15 cellular contexts compared by ENCODE assay signal in genomic region chr20:34578521-34579147, GRCh38. TPM values are rescaled to one million over a fixed set of nuclear protein-coding genes. Genes with fewer than 3 reads are reported as not detected.
A peak's percentile ranks its signal among the peaks of the same experiment; 100 is the strongest.
DNase-seq lines count a peak whose midpoint lies in the region; ATAC-seq and TF ChIP-seq lines count a peak whose summit lies in the region.
"Had no signal": no experiment of that assay in that cellular context is flagged by ENCODE, and none has a peak within 500 bp of the region (broad histone marks: within the 10 kb centered on the region; RNA-seq: fewer than 3 reads in every experiment).

No MANE protein-coding gene starts in this region.

- TF ChIP-seq RAD21 in liver (IDR thresholded peaks at IDR 0.05) = no peak

- 81% methylated on average over 9 of the region's 9 CpGs for WGBS in liver

- H3K27ac ChIP-seq in RWPE2 (ENCODE audit: poor library complexity, severe bottlenecking) (peak overlapping the region; percentile 18), cingulate gyrus (ENCODE audit: low read depth, low read length) (peak overlapping the region; percentile 22), liver (ENCODE audit: low read depth in 1 of 2, low read length in 2 of 2) (no peak overlapping the region)
- H3K27ac ChIP-seq: hepatocyte, lower lobe of right lung had no signal

- H3K9me3 Mint-ChIP-seq in stimulated activated memory B cell treated with anti-CD40 and anti-IgM and Interleukin-4, amounts not matched to agents 10 μg/mL and 1 μg/mL and 100 μg/mL, for 72 hours = peaks cover 5% of the 10 kb centered on the region
- H3K9me3 Mint-ChIP-seq: activated CD4-positive, alpha-beta memory T cell treated with anti-CD3 and anti-CD28 coated beads, Interleukin-2, amount 10 ng/mL, durations not matched to agents 7 days and 5 days; CD8-positive, alpha-beta memory T cell had no signal

- H3K4me3 ChIP-seq in RWPE2 (ENCODE audit: severe bottlenecking) = no peak overlapping the region
- H3K4me3 ChIP-seq in liver (ENCODE audit: low read depth in 1 of 3, low read length in 3 of 3) = no peak overlapping the region
- H3K4me3 ChIP-seq: hepatocyte, lower lobe of right lung had no signal

- DNase-seq in RWPE2 (ENCODE audit: low spot score) (peak; percentile 50), HK-2 (ENCODE audit: unreplicated experiment) (no peak), 8988T (no peak)
- DNase-seq: activated CD4-positive, alpha-beta memory T cell treated with anti-CD3 and anti-CD28 coated beads, Interleukin-2, amount 10 ng/mL, durations not matched to agents 7 days and 5 days; CD8-positive, alpha-beta memory T cell; GDM1; Karpas-422; lower lobe of right lung; RPMI8226; T-helper 9 cell had no signal

- TF ChIP-seq CTCF in RWPE2 (IDR thresholded peaks at IDR 0.05; ENCODE audit: poor library complexity, severe bottlenecking) (no peak), liver (IDR thresholded peaks at IDR 0.05; ENCODE audit: low read depth, low read length, missing input control) (no peak)

- H3K27me3 Mint-ChIP-seq in stimulated activated memory B cell treated with anti-CD40 and anti-IgM and Interleukin-4, amounts not matched to agents 10 μg/mL and 1 μg/mL and 100 μg/mL, for 72 hours = no peaks in the 10 kb centered on the region
- H3K27me3 Mint-ChIP-seq: activated CD4-positive, alpha-beta memory T cell treated with anti-CD3 and anti-CD28 coated beads, Interleukin-2, amount 10 ng/mL, durations not matched to agents 7 days and 5 days; CD8-positive, alpha-beta memory T cell had no signal

- no peak overlapping the region for H3K4me3 Mint-ChIP-seq in stimulated activated memory B cell treated with anti-CD40 and anti-IgM and Interleukin-4, amounts not matched to agents 10 μg/mL and 1 μg/mL and 100 μg/mL, for 72 hours
- H3K4me3 Mint-ChIP-seq: activated CD4-positive, alpha-beta memory T cell treated with anti-CD3 and anti-CD28 coated beads, Interleukin-2, amount 10 ng/mL, durations not matched to agents 7 days and 5 days had no signal

- H3K4me1 ChIP-seq in RWPE2 (ENCODE audit: insufficient read depth, poor library complexity, severe bottlenecking) (peaks cover 18% of the 10 kb centered on the region), liver (ENCODE audit: control insufficient read depth in 4 of 4, insufficient read depth in 4 of 4, low read length in 3 of 4) (no peaks in the 10 kb centered on the region)

- H3K4me1 Mint-ChIP-seq in stimulated activated memory B cell treated with anti-CD40 and anti-IgM and Interleukin-4, amounts not matched to agents 10 μg/mL and 1 μg/mL and 100 μg/mL, for 72 hours = peaks cover 22% of the 10 kb centered on the region

- H3K36me3 Mint-ChIP-seq in stimulated activated memory B cell treated with anti-CD40 and anti-IgM and Interleukin-4, amounts not matched to agents 10 μg/mL and 1 μg/mL and 100 μg/mL, for 72 hours = peaks cover 49% of the 10 kb centered on the region

- ATAC-seq in RWPE2 (ENCODE audit: low read depth) (no peak), HG02970 (IDR thresholded peaks at IDR 0.05; ENCODE audit: low FRiP score, unreplicated experiment) (no peak)
- no peak for ATAC-seq in stimulated activated memory B cell treated with anti-CD40 and anti-IgM and Interleukin-4, amounts not matched to agents 10 μg/mL and 1 μg/mL and 100 μg/mL, for 72 hours

- H3K27ac Mint-ChIP-seq in stimulated activated memory B cell treated with anti-CD40 and anti-IgM and Interleukin-4, amounts not matched to agents 10 μg/mL and 1 μg/mL and 100 μg/mL, for 72 hours = peak overlapping the region; percentile 53

- H3K9ac ChIP-seq in liver (ENCODE audit: low read depth in 1 of 2, low read length in 2 of 2) = no peak overlapping the region

- H3K36me3 ChIP-seq in RWPE2 (ENCODE audit: low read depth) = peaks cover 5% of the 10 kb centered on the region
- H3K36me3 ChIP-seq in liver (ENCODE audit: control insufficient read depth in 4 of 4, insufficient read depth in 3 of 4, low read depth in 1 of 4, low read length in 3 of 4) = peaks cover 0 to 9% (median 0%) of the 10 kb centered on the region in 4 donors

- H3K9me3 ChIP-seq in RWPE2 (ENCODE audit: severe bottlenecking) (no peaks in the 10 kb centered on the region), liver (ENCODE audit: control insufficient read depth in 4 of 4, low read length in 3 of 4) (no peaks in the 10 kb centered on the region)
- H3K9me3 ChIP-seq: lower lobe of right lung had no signal

- H3K27me3 ChIP-seq in RWPE2 (ENCODE audit: insufficient read depth, poor library complexity, severe bottlenecking) = no peaks in the 10 kb centered on the region
- no peaks in the 10 kb centered on the region for H3K27me3 ChIP-seq in liver (ENCODE audit: control insufficient read depth in 4 of 4, insufficient read depth in 4 of 4, low read length in 3 of 4)
- H3K27me3 ChIP-seq: hepatocyte had no signal

TF ChIP-seq in liver, 16 proteins besides CTCF, POLR2A, EP300 and RAD21:
- TF ChIP-seq GABPA (IDR thresholded peaks at IDR 0.05 in 1 of 2, conservative IDR thresholded peaks at IDR 0.05 in 1 of 2) = no peak
- TF ChIP-seq JUND (IDR thresholded peaks at IDR 0.05) = no peak
- peak; percentile 62 for TF ChIP-seq NR2F2 (IDR thresholded peaks at IDR 0.05)
- no peak for TF ChIP-seq MAX (IDR thresholded peaks at IDR 0.05)
- no peak for TF ChIP-seq EGR1 (IDR thresholded peaks at IDR 0.05; ENCODE audit: low read depth in 2 of 2)

RNA-seq across cellular contexts. Expression of gene MAP1LC3A, which starts 20.1 kb away (rescaled TPM):
- total RNA-seq in liver = 1 to 10 TPM; 4.9 to 6.3 TPM
- 10 to 100 TPM; 19.1 to 38.8 TPM for polyA plus RNA-seq in liver

Comparison
In these comparisons a context has a peak if more than half of its experiments do, and no peak if none do; other contexts are left out.
1. H3K27ac ChIP-seq: peak in RWPE2 (single experiment) and cingulate gyrus (single experiment); none in liver (0 of 2).